28 cellular contexts compared by ENCODE assay signal in genomic region chr14:80074905-80075304, GRCh38.
"Had no signal": no experiment of that assay in that cellular context is flagged by ENCODE, and none has a peak within 500 bp of the region (broad histone marks: within the 10 kb centered on the region; RNA-seq: fewer than 3 reads in every experiment).

No MANE protein-coding gene starts in this region.

- H3K36me3 ChIP-seq: neutrophil, pancreas, prostate gland, spleen, suprapubic skin, tibial artery, transverse colon, upper lobe of right lung, uterus had no signal

- H3K4me1 ChIP-seq: pancreas, prostate gland, spleen, suprapubic skin, testis, tibial artery, transverse colon, upper lobe of right lung, uterus had no signal

- H3K27me3 ChIP-seq: neutrophil, pancreas, spleen, suprapubic skin, testis, tibial artery, transverse colon, upper lobe of right lung, uterus had no signal

- H3K9me3 ChIP-seq: neutrophil, pancreas, prostate gland, testis had no signal

- ATAC-seq: naive thymus-derived CD8-positive, alpha-beta T cell; natural killer cell treated with Interleukin-12 subunit alpha and Interleukin-12 subunit beta and Interleukin-15 and Interleukin-18, amount 100 ng/mL, for 72 hours; pancreas; right cardiac atrium; sciatic nerve; stimulated activated memory B cell treated with anti-CD40 and anti-IgM and Interleukin-4, amounts not matched to agents 10 μg/mL and 1 μg/mL and 100 μg/mL, for 72 hours; stimulated activated naive CD8-positive, alpha-beta T cell treated with anti-CD3 and anti-CD28 coated beads, Interleukin-15, amount 100 ng/mL, for 72 hours; stimulated activated naive CD8-positive, alpha-beta T cell treated with anti-CD3 and anti-CD28 coated beads, Interleukin-15, Interleukin-2, amounts not matched to agents 100 U/mL and 50 U/mL, for 24 hours; upper lobe of right lung had no signal

- FAIRE-seq: pancreas had no signal

- H3K27ac ChIP-seq: neutrophil, pancreas, prostate gland, skin epidermis, spleen, suprapubic skin, testis, tibial artery, transverse colon, upper lobe of right lung, uterus had no signal

- H3K4me3 ChIP-seq: pancreas, prostate gland, skin epidermis, smooth muscle cell, spleen, suprapubic skin, testis, tibial artery, transverse colon, upper lobe of right lung, uterus had no signal

- DNase-seq: naive thymus-derived CD8-positive, alpha-beta T cell; nephron progenitor cell; nucleus accumbens; pancreas; right cardiac atrium; spleen; stimulated activated CD4-positive, alpha-beta T cell treated with anti-CD3 and anti-CD28 coated beads, Interleukin-12 subunit alpha, Interleukin-12 subunit beta, amount 100 ng/mL, for 4 hours; stimulated activated CD4-positive, alpha-beta T cell treated with anti-CD3 and anti-CD28 coated beads, Interleukin-1b, Interleukin-23, amount 100 ng/mL, for 48 hours; stimulated activated CD4-positive, alpha-beta T cell treated with anti-CD3 and anti-CD28 coated beads, Interleukin-4, amount 100 ng/mL, for 1 hour; stimulated activated CD4-positive, alpha-beta T cell treated with anti-CD3 and anti-CD28 coated beads, Interleukin-4, amount 100 ng/mL, for 4 hours; stimulated activated CD8-positive, alpha-beta memory T cell treated with anti-CD3 and anti-CD28 coated beads, Interleukin-4, amount 100 ng/mL, for 48 hours; stimulated activated naive CD4-positive, alpha-beta T cell; stimulated activated naive CD8-positive, alpha-beta T cell treated with anti-CD3 and anti-CD28 coated beads, Interleukin-15, amount 100 ng/mL, for 72 hours; stimulated activated naive CD8-positive, alpha-beta T cell treated with anti-CD3 and anti-CD28 coated beads, Interleukin-15, Interleukin-2, amounts not matched to agents 100 U/mL and 50 U/mL, for 24 hours; substantia nigra; testis; tibial artery; transverse colon; upper lobe of right lung; uterus had no signal

- H3K4me2 ChIP-seq: smooth muscle cell had no signal
